1 cellular context compared by ENCODE assay signal in the genomic region with DNA sequence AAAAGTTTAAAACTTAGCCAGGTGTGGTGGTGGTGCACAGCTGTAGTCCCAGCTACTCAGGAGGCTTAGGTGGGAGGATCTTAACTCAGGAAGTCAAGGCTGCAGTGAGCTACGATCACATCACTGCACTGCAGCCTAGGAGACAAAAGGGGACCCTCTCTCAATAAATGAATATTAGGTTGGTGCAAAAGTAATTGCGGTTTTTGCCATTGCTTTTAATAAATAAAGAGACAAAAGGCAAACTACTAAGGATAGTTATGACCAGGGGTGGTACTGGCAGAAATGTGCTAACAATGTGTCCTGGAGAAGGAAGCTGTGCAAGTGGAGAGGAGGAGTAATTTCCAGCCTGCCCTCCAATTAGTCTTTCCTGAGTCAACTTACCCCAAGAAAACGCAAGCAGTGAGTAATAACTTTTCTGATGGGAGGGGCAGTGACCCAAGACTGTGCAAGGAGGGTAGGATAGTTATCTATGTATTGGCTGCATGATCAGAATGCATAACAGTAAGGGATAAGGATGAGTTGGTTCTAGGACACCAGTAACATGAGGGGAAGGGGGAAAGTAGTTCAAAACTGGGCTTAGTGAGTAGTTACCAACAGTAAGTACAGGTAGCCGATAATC.
TF ChIP-seq lines count a peak whose summit lies in the region.

No MANE protein-coding gene starts in this region.

TF ChIP-seq in GM12878, 131 proteins besides CTCF, POLR2A, EP300 and RAD21 (continued from another document):
- TF ChIP-seq SKIL (IDR thresholded peaks at IDR 0.05; ENCODE audit: low read depth, poor library complexity, severe bottlenecking) = no peak
- TF ChIP-seq CHD2 (IDR thresholded peaks at IDR 0.05; ENCODE audit: borderline replicate concordance, low read depth, low read length) = no peak
- TF ChIP-seq, protein P1, sequence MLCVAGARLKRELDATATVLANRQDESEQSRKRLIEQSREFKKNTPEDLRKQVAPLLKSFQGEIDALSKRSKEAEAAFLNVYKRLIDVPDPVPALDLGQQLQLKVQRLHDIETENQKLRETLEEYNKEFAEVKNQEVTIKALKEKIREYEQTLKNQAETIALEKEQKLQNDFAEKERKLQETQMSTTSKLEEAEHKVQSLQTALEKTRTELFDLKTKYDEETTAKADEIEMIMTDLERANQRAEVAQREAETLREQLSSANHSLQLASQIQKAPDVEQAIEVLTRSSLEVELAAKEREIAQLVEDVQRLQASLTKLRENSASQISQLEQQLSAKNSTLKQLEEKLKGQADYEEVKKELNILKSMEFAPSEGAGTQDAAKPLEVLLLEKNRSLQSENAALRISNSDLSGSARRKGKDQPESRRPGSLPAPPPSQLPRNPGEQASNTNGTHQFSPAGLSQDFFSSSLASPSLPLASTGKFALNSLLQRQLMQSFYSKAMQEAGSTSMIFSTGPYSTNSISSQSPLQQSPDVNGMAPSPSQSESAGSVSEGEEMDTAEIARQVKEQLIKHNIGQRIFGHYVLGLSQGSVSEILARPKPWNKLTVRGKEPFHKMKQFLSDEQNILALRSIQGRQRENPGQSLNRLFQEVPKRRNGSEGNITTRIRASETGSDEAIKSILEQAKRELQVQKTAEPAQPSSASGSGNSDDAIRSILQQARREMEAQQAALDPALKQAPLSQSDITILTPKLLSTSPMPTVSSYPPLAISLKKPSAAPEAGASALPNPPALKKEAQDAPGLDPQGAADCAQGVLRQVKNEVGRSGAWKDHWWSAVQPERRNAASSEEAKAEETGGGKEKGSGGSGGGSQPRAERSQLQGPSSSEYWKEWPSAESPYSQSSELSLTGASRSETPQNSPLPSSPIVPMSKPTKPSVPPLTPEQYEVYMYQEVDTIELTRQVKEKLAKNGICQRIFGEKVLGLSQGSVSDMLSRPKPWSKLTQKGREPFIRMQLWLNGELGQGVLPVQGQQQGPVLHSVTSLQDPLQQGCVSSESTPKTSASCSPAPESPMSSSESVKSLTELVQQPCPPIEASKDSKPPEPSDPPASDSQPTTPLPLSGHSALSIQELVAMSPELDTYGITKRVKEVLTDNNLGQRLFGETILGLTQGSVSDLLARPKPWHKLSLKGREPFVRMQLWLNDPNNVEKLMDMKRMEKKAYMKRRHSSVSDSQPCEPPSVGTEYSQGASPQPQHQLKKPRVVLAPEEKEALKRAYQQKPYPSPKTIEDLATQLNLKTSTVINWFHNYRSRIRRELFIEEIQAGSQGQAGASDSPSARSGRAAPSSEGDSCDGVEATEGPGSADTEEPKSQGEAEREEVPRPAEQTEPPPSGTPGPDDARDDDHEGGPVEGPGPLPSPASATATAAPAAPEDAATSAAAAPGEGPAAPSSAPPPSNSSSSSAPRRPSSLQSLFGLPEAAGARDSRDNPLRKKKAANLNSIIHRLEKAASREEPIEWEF (IDR thresholded peaks at IDR 0.05; ENCODE audit: insufficient replicate concordance, low read depth, low read length) = no peak
- TF ChIP-seq RAD51 (IDR thresholded peaks at IDR 0.05) = no peak
- TF ChIP-seq, protein P2, sequence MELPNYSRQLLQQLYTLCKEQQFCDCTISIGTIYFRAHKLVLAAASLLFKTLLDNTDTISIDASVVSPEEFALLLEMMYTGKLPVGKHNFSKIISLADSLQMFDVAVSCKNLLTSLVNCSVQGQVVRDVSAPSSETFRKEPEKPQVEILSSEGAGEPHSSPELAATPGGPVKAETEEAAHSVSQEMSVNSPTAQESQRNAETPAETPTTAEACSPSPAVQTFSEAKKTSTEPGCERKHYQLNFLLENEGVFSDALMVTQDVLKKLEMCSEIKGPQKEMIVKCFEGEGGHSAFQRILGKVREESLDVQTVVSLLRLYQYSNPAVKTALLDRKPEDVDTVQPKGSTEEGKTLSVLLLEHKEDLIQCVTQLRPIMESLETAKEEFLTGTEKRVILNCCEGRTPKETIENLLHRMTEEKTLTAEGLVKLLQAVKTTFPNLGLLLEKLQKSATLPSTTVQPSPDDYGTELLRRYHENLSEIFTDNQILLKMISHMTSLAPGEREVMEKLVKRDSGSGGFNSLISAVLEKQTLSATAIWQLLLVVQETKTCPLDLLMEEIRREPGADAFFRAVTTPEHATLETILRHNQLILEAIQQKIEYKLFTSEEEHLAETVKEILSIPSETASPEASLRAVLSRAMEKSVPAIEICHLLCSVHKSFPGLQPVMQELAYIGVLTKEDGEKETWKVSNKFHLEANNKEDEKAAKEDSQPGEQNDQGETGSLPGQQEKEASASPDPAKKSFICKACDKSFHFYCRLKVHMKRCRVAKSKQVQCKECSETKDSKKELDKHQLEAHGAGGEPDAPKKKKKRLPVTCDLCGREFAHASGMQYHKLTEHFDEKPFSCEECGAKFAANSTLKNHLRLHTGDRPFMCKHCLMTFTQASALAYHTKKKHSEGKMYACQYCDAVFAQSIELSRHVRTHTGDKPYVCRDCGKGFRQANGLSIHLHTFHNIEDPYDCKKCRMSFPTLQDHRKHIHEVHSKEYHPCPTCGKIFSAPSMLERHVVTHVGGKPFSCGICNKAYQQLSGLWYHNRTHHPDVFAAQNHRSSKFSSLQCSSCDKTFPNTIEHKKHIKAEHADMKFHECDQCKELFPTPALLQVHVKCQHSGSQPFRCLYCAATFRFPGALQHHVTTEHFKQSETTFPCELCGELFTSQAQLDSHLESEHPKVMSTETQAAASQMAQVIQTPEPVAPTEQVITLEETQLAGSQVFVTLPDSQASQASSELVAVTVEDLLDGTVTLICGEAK (IDR thresholded peaks at IDR 0.05; ENCODE audit: borderline replicate concordance) = no peak
- TF ChIP-seq PML (IDR thresholded peaks at IDR 0.05; ENCODE audit: low read length) = no peak
- no peak for TF ChIP-seq NFIC (IDR thresholded peaks at IDR 0.05; ENCODE audit: low read depth, low read length)
- no peak for TF ChIP-seq TCF12 (IDR thresholded peaks at IDR 0.05; ENCODE audit: low read depth, low read length)
- no peak for TF ChIP-seq HDAC6 (IDR thresholded peaks at IDR 0.05; ENCODE audit: unreplicated experiment)
- TF ChIP-seq SIX5 (IDR thresholded peaks at IDR 0.05; ENCODE audit: low read depth, low read length, severe bottlenecking) = no peak
- no peak for TF ChIP-seq EGR1 (IDR thresholded peaks at IDR 0.05; ENCODE audit: borderline replicate concordance in 1 of 2, low read depth in 2 of 2, low read length in 2 of 2)
- TF ChIP-seq SPI1 (IDR thresholded peaks at IDR 0.05; ENCODE audit: borderline replicate concordance, insufficient read depth, low read depth, low read length) = no peak
